In the genomic region with DNA sequence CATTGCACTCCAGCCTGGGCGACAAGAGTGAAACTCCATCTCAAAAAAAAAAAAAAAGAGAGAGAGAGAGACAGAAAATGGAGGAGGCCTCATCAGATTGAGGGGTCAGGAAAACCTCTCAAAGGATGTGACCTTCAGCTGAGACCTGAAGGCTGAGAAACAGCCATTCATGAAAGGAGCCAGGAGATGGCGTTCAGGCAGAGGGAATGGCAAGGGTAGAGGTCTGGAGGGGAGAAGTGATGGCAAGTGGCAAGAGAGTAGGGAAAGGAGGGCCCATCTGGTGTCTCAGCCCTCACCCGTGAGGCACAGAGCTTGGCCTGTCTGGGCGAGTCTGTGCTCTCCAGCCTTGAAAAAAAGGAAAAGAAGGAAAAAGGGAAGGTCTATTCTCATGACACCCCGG, we compare ENCODE assay signal across 8 cellular contexts. TPM values are rescaled to one million over a fixed set of nuclear protein-coding genes. Genes with fewer than 3 reads are reported as not detected.
DNase-seq lines count a peak whose midpoint lies in the region; ATAC-seq and TF ChIP-seq lines count a peak whose summit lies in the region.

No MANE protein-coding gene starts in this region.

- no peak overlapping the region for H3K27ac Mint-ChIP-seq in WTC11

- CTCF ChIA-PET in WTC11 (lab: Charles Lee): interaction anchor here (0.7 to 3.9 kb wide), 19 partner anchors 10 to 261 kb away, joined by 3 to 71 read pairs (median 5); partner anchors contain the start of genes ARSI and TCOF1

- no peaks in the 10 kb centered on the region for H3K9me3 Mint-ChIP-seq in WTC11

- DNase-seq in EH (ENCODE audit: low read depth): peak; percentile 67
- peak; percentile 40 to 56 for DNase-seq in Kasumi-1 (lab: John Stamatoyannopoulos, UW)
- peak; percentile 56 for DNase-seq in WTC11 (ENCODE audit: low spot score)
- DNase-seq in iPS DF 4.7 (ENCODE audit: extremely low read depth, low spot score): peak; percentile 36
- no peak for DNase-seq in DMS153 (lab: John Stamatoyannopoulos, UW)
- no peak for DNase-seq in activated CD4-positive, alpha-beta T cell treated with anti-CD3 and anti-CD28 coated beads for 48 hours
- DNase-seq in HK-2 (ENCODE audit: unreplicated experiment): no peak
- DNase-seq in inferior parietal cortex (ENCODE audit: extremely low spot score): no peak

- H3K4me3 Mint-ChIP-seq in WTC11: no peak overlapping the region

- H3K27me3 Mint-ChIP-seq in WTC11 (ENCODE audit: low read depth): no peaks in the 10 kb centered on the region

- H3K4me1 Mint-ChIP-seq in WTC11: peaks cover 10% of the 10 kb centered on the region

- POLR2A ChIA-PET in WTC11 (lab: Charles Lee): interaction anchor here (0.6 to 1.0 kb wide), 2 partner anchors 28 to 78 kb away, joined by 4 to 5 read pairs; no protein-coding TSS in a partner anchor

- peak; percentile 93 for ATAC-seq in WTC11

- H3K36me3 Mint-ChIP-seq in WTC11: no peaks in the 10 kb centered on the region

- no peak for TF ChIP-seq CTCF in WTC11 (IDR thresholded peaks at IDR 0.05)

TF ChIP-seq in WTC11, 78 proteins besides CTCF, POLR2A, EP300 and RAD21:
- TF ChIP-seq IRF2 (CRISPR knock-in tag; IDR thresholded peaks at IDR 0.05; ENCODE audit: borderline replicate concordance, low read depth): no peak
- no peak for TF ChIP-seq GABPB1 (CRISPR knock-in tag; IDR thresholded peaks at IDR 0.05)
- TF ChIP-seq, protein P1, sequence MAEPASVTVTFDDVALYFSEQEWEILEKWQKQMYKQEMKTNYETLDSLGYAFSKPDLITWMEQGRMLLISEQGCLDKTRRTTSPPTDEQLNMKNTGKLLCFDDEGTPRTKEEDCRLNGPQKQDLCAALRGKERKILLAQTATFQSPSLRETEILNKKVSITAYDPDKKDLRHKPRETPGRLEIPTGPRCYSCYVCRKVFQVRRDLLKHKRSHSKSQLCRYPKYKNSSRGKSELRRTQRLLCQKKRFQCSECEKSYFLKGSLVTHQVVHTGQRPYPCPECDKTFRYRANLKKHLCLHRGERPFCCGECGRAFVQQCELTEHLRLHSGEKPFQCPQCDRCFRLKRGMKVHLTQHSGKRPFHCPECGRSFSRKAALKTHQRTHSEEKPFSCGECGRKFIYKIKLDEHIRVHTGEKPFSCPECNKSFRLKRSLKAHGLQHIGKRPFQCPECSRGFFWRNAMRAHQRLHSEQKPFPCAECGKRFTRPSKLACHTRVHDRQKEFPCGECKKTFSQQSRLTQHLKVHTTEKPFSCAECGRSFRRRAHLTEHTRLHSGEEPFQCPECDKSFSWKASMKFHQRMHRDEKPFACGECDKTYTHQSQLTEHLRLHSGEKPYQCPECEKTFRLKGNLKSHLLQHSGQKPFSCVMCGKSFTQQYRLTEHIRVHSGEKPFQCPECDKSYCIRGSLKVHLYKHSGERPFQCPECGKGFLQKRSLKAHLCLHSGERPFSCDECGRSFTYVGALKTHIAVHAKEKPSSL (CRISPR knock-in tag; conservative IDR thresholded peaks at IDR 0.05): no peak
- TF ChIP-seq, protein P2, sequence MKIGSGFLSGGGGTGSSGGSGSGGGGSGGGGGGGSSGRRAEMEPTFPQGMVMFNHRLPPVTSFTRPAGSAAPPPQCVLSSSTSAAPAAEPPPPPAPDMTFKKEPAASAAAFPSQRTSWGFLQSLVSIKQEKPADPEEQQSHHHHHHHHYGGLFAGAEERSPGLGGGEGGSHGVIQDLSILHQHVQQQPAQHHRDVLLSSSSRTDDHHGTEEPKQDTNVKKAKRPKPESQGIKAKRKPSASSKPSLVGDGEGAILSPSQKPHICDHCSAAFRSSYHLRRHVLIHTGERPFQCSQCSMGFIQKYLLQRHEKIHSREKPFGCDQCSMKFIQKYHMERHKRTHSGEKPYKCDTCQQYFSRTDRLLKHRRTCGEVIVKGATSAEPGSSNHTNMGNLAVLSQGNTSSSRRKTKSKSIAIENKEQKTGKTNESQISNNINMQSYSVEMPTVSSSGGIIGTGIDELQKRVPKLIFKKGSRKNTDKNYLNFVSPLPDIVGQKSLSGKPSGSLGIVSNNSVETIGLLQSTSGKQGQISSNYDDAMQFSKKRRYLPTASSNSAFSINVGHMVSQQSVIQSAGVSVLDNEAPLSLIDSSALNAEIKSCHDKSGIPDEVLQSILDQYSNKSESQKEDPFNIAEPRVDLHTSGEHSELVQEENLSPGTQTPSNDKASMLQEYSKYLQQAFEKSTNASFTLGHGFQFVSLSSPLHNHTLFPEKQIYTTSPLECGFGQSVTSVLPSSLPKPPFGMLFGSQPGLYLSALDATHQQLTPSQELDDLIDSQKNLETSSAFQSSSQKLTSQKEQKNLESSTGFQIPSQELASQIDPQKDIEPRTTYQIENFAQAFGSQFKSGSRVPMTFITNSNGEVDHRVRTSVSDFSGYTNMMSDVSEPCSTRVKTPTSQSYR (CRISPR knock-in tag; IDR thresholded peaks at IDR 0.05): no peak
- TF ChIP-seq ZNF138 (CRISPR knock-in tag; conservative IDR thresholded peaks at IDR 0.05): no peak
- TF ChIP-seq ETV6 (CRISPR knock-in tag; IDR thresholded peaks at IDR 0.05): no peak
- no peak for TF ChIP-seq ZNF232 (CRISPR knock-in tag; IDR thresholded peaks at IDR 0.05)
- no peak for TF ChIP-seq NFYB (CRISPR knock-in tag; conservative IDR thresholded peaks at IDR 0.05; ENCODE audit: low read depth)
- no peak for TF ChIP-seq ZNF219 (CRISPR knock-in tag; IDR thresholded peaks at IDR 0.05; ENCODE audit: borderline replicate concordance)
- no peak for TF ChIP-seq TP53 (CRISPR knock-in tag; IDR thresholded peaks at IDR 0.05)
- no peak for TF ChIP-seq JAZF1 (CRISPR knock-in tag; IDR thresholded peaks at IDR 0.05)
- TF ChIP-seq ZNF423 (CRISPR knock-in tag; IDR thresholded peaks at IDR 0.05): no peak
- TF ChIP-seq CREM (CRISPR knock-in tag; IDR thresholded peaks at IDR 0.05): no peak
- TF ChIP-seq FOXK1 (CRISPR knock-in tag; IDR thresholded peaks at IDR 0.05): no peak
- TF ChIP-seq, protein P3, sequence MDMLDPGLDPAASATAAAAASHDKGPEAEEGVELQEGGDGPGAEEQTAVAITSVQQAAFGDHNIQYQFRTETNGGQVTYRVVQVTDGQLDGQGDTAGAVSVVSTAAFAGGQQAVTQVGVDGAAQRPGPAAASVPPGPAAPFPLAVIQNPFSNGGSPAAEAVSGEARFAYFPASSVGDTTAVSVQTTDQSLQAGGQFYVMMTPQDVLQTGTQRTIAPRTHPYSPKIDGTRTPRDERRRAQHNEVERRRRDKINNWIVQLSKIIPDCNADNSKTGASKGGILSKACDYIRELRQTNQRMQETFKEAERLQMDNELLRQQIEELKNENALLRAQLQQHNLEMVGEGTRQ (CRISPR knock-in tag; IDR thresholded peaks at IDR 0.05): no peak
- no peak for TF ChIP-seq EMX1 (CRISPR knock-in tag; IDR thresholded peaks at IDR 0.05)

RNA-seq across cellular contexts. Expression of gene CAMK2A, which starts 17.0 kb away (rescaled TPM):
- 0.13 to 0.16 TPM (median 0.14 TPM) in 3 replicates for total RNA-seq in WTC11 (2021)

RNA-seq across cellular contexts. Expression of gene ARSI, which starts 30.2 kb away (rescaled TPM):
- 5.9 to 6.9 TPM (median 6.6 TPM) in 3 replicates for total RNA-seq in WTC11 (2021)

Comparison
In these comparisons a context has a peak if more than half of its experiments do, and no peak if none do; other contexts are left out.
1. DNase-seq: peak in EH (single experiment), Kasumi-1 (2 of 2), WTC11 (single experiment) and iPS DF 4.7 (single experiment); none in DMS153 (single experiment), activated CD4-positive, alpha-beta T cell treated with anti-CD3 and anti-CD28 coated beads for 48 hours (single experiment), HK-2 (single experiment) and inferior parietal cortex (single experiment).